ENCODE assay signal across 1 cellular context in the genomic region with DNA sequence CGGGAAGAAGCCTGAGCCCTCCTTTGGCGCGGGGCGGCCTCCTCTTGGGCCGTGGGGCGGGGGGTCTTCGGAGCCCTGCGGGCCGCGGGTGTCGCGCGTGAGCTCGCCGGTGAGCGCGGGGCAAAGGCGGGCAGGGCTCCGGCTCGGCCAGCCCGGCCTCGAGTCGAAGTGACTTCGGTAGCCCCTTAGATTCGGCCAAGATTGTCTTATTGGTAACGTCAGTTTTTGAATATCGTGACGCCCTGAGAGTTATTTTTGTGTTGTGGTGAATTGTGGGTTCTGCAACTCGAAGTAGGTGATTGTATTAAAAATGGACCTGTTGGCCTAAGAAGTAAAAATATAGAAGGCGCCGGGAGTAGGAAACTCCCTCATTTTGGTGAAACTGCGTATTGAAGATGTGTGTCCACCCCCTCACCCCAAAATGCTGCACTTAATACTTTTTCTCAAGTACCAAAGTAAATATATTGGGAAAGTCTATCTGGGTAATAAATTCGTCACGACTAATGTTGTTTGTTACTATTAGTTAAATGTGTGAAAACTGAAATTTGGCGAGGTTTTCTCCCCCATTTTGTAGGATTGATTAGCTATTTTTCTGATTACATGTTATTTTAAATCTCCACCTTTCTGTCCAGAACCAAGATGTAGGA.
TF ChIP-seq lines count a peak whose summit lies in the region.

No MANE protein-coding gene starts in this region.

TF ChIP-seq in K562, 482 proteins besides CTCF, POLR2A, EP300 and RAD21 (continued from another document and continues in another):
- TF ChIP-seq, protein P1, sequence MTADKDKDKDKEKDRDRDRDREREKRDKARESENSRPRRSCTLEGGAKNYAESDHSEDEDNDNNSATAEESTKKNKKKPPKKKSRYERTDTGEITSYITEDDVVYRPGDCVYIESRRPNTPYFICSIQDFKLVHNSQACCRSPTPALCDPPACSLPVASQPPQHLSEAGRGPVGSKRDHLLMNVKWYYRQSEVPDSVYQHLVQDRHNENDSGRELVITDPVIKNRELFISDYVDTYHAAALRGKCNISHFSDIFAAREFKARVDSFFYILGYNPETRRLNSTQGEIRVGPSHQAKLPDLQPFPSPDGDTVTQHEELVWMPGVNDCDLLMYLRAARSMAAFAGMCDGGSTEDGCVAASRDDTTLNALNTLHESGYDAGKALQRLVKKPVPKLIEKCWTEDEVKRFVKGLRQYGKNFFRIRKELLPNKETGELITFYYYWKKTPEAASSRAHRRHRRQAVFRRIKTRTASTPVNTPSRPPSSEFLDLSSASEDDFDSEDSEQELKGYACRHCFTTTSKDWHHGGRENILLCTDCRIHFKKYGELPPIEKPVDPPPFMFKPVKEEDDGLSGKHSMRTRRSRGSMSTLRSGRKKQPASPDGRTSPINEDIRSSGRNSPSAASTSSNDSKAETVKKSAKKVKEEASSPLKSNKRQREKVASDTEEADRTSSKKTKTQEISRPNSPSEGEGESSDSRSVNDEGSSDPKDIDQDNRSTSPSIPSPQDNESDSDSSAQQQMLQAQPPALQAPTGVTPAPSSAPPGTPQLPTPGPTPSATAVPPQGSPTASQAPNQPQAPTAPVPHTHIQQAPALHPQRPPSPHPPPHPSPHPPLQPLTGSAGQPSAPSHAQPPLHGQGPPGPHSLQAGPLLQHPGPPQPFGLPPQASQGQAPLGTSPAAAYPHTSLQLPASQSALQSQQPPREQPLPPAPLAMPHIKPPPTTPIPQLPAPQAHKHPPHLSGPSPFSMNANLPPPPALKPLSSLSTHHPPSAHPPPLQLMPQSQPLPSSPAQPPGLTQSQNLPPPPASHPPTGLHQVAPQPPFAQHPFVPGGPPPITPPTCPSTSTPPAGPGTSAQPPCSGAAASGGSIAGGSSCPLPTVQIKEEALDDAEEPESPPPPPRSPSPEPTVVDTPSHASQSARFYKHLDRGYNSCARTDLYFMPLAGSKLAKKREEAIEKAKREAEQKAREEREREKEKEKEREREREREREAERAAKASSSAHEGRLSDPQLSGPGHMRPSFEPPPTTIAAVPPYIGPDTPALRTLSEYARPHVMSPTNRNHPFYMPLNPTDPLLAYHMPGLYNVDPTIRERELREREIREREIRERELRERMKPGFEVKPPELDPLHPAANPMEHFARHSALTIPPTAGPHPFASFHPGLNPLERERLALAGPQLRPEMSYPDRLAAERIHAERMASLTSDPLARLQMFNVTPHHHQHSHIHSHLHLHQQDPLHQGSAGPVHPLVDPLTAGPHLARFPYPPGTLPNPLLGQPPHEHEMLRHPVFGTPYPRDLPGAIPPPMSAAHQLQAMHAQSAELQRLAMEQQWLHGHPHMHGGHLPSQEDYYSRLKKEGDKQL (CRISPR knock-in tag; IDR thresholded peaks at IDR 0.05; ENCODE audit: borderline replicate concordance): 0 out of 2 replicates have a peak, but pooled peaks have one; percentile 11
- TF ChIP-seq EWSR1 (IDR thresholded peaks at IDR 0.05; ENCODE audit: borderline replicate concordance, low read depth, partially characterized antibody) (no peak), RNF2 (IDR thresholded peaks at IDR 0.05) (no peak), ELF4 (CRISPR knock-in tag; IDR thresholded peaks at IDR 0.05) (no peak), ZNF707 (CRISPR knock-in tag; conservative IDR thresholded peaks at IDR 0.05) (no peak), SMARCB1 (IDR thresholded peaks at IDR 0.05; ENCODE audit: insufficient read length, low read depth) (no peak), E2F3 (CRISPR knock-in tag; IDR thresholded peaks at IDR 0.05) (no peak), ZNF217 (CRISPR knock-in tag; IDR thresholded peaks at IDR 0.05) (no peak), ZNF696 (CRISPR knock-in tag; conservative IDR thresholded peaks at IDR 0.05) (no peak), ESRRA (IDR thresholded peaks at IDR 0.05; ENCODE audit: borderline replicate concordance, low read depth) (no peak), DIDO1 (tag; IDR thresholded peaks at IDR 0.05; ENCODE audit: low read depth) (no peak), HMGN3 (IDR thresholded peaks at IDR 0.05; ENCODE audit: borderline replicate concordance, extremely low read depth, insufficient read length, low read depth, low read length) (no peak), NFXL1 (CRISPR knock-in tag; IDR thresholded peaks at IDR 0.05) (no peak), ZNF668 (CRISPR knock-in tag; IDR thresholded peaks at IDR 0.05) (0 out of 2 replicates have a peak, but pooled peaks have one; percentile 19), EGR1 (conservative IDR thresholded peaks at IDR 0.05) (peak; percentile 21; the same call in 1 of the 2 replicates), NFE2L1 (tag; IDR thresholded peaks at IDR 0.05; ENCODE audit: borderline replicate concordance, low read depth) (no peak), ZNF778 (CRISPR knock-in tag; IDR thresholded peaks at IDR 0.05) (no peak), NCOA4 (IDR thresholded peaks at IDR 0.05; ENCODE audit: partially characterized antibody) (no peak), MXI1 (IDR thresholded peaks at IDR 0.05; ENCODE audit: low read depth, low read length) (no peak), NRF1 (conservative IDR thresholded peaks at IDR 0.05 in 1 of 2, IDR thresholded peaks at IDR 0.05 in 1 of 2) (no peak), SMAD4 (CRISPR knock-in tag; conservative IDR thresholded peaks at IDR 0.05) (no peak), ETV1 (tag; conservative IDR thresholded peaks at IDR 0.05; ENCODE audit: low read depth) (no peak), ETV6 (IDR thresholded peaks at IDR 0.05; ENCODE audit: borderline replicate concordance in 1 of 2, low read depth in 2 of 2, low read length in 1 of 2) (no peak), ETV6 (CRISPR knock-in tag; IDR thresholded peaks at IDR 0.05; ENCODE audit: borderline replicate concordance) (no peak), CBFA2T3 (IDR thresholded peaks at IDR 0.05) (no peak), ZNF253 (CRISPR knock-in tag; conservative IDR thresholded peaks at IDR 0.05) (no peak), MEIS2 (IDR thresholded peaks at IDR 0.05; ENCODE audit: partially characterized antibody) (no peak), GATAD2B (IDR thresholded peaks at IDR 0.05; ENCODE audit: borderline replicate concordance) (0 out of 2 replicates have a peak, but pooled peaks have one; percentile 41), MBD2 (IDR thresholded peaks at IDR 0.05; ENCODE audit: borderline replicate concordance, low read depth) (no peak), ZFPM2 (CRISPR knock-in tag; IDR thresholded peaks at IDR 0.05) (no peak), SP2 (IDR thresholded peaks at IDR 0.05; ENCODE audit: extremely low read depth, low read depth, low read length, poor library complexity, severe bottlenecking) (no peak), HSF4 (CRISPR knock-in tag; IDR thresholded peaks at IDR 0.05; ENCODE audit: borderline replicate concordance) (no peak), RBM22 (IDR thresholded peaks at IDR 0.05; ENCODE audit: low read depth, low read length, poor library complexity, severe bottlenecking) (peak; percentile 7)
- TF ChIP-seq, protein P2, sequence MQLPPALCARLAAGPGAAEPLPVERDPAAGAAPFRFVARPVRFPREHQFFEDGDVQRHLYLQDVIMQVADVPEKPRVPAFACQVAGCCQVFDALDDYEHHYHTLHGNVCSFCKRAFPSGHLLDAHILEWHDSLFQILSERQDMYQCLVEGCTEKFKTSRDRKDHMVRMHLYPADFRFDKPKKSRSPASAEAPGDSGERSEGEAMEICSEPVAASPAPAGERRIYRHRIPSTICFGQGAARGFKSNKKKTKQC (CRISPR knock-in tag; IDR thresholded peaks at IDR 0.05): no peak
- TF ChIP-seq, protein P3, sequence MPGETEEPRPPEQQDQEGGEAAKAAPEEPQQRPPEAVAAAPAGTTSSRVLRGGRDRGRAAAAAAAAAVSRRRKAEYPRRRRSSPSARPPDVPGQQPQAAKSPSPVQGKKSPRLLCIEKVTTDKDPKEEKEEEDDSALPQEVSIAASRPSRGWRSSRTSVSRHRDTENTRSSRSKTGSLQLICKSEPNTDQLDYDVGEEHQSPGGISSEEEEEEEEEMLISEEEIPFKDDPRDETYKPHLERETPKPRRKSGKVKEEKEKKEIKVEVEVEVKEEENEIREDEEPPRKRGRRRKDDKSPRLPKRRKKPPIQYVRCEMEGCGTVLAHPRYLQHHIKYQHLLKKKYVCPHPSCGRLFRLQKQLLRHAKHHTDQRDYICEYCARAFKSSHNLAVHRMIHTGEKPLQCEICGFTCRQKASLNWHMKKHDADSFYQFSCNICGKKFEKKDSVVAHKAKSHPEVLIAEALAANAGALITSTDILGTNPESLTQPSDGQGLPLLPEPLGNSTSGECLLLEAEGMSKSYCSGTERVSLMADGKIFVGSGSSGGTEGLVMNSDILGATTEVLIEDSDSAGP (CRISPR knock-in tag; IDR thresholded peaks at IDR 0.05): no peak
- TF ChIP-seq, protein P4, sequence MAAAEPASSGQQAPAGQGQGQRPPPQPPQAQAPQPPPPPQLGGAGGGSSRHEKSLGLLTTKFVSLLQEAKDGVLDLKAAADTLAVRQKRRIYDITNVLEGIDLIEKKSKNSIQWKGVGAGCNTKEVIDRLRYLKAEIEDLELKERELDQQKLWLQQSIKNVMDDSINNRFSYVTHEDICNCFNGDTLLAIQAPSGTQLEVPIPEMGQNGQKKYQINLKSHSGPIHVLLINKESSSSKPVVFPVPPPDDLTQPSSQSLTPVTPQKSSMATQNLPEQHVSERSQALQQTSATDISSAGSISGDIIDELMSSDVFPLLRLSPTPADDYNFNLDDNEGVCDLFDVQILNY (CRISPR knock-in tag; IDR thresholded peaks at IDR 0.05): no peak
- TF ChIP-seq, protein P5, sequence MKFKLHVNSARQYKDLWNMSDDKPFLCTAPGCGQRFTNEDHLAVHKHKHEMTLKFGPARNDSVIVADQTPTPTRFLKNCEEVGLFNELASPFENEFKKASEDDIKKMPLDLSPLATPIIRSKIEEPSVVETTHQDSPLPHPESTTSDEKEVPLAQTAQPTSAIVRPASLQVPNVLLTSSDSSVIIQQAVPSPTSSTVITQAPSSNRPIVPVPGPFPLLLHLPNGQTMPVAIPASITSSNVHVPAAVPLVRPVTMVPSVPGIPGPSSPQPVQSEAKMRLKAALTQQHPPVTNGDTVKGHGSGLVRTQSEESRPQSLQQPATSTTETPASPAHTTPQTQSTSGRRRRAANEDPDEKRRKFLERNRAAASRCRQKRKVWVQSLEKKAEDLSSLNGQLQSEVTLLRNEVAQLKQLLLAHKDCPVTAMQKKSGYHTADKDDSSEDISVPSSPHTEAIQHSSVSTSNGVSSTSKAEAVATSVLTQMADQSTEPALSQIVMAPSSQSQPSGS (CRISPR knock-in tag; IDR thresholded peaks at IDR 0.05): no peak
- TF ChIP-seq, protein P6, sequence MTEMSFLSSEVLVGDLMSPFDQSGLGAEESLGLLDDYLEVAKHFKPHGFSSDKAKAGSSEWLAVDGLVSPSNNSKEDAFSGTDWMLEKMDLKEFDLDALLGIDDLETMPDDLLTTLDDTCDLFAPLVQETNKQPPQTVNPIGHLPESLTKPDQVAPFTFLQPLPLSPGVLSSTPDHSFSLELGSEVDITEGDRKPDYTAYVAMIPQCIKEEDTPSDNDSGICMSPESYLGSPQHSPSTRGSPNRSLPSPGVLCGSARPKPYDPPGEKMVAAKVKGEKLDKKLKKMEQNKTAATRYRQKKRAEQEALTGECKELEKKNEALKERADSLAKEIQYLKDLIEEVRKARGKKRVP (CRISPR knock-in tag; IDR thresholded peaks at IDR 0.05): 0 out of 2 replicates have a peak, but pooled peaks have one; percentile 2
- TF ChIP-seq, protein P7, sequence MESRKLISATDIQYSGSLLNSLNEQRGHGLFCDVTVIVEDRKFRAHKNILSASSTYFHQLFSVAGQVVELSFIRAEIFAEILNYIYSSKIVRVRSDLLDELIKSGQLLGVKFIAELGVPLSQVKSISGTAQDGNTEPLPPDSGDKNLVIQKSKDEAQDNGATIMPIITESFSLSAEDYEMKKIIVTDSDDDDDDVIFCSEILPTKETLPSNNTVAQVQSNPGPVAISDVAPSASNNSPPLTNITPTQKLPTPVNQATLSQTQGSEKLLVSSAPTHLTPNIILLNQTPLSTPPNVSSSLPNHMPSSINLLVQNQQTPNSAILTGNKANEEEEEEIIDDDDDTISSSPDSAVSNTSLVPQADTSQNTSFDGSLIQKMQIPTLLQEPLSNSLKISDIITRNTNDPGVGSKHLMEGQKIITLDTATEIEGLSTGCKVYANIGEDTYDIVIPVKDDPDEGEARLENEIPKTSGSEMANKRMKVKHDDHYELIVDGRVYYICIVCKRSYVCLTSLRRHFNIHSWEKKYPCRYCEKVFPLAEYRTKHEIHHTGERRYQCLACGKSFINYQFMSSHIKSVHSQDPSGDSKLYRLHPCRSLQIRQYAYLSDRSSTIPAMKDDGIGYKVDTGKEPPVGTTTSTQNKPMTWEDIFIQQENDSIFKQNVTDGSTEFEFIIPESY (CRISPR knock-in tag; IDR thresholded peaks at IDR 0.05): no peak
- TF ChIP-seq, protein P8, sequence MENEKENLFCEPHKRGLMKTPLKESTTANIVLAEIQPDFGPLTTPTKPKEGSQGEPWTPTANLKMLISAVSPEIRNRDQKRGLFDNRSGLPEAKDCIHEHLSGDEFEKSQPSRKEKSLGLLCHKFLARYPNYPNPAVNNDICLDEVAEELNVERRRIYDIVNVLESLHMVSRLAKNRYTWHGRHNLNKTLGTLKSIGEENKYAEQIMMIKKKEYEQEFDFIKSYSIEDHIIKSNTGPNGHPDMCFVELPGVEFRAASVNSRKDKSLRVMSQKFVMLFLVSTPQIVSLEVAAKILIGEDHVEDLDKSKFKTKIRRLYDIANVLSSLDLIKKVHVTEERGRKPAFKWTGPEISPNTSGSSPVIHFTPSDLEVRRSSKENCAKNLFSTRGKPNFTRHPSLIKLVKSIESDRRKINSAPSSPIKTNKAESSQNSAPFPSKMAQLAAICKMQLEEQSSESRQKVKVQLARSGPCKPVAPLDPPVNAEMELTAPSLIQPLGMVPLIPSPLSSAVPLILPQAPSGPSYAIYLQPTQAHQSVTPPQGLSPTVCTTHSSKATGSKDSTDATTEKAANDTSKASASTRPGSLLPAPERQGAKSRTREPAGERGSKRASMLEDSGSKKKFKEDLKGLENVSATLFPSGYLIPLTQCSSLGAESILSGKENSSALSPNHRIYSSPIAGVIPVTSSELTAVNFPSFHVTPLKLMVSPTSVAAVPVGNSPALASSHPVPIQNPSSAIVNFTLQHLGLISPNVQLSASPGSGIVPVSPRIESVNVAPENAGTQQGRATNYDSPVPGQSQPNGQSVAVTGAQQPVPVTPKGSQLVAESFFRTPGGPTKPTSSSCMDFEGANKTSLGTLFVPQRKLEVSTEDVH (IDR thresholded peaks at IDR 0.05; ENCODE audit: low read depth, partially characterized antibody): no peak
